9 cellular contexts compared by ENCODE assay signal in the genomic region with DNA sequence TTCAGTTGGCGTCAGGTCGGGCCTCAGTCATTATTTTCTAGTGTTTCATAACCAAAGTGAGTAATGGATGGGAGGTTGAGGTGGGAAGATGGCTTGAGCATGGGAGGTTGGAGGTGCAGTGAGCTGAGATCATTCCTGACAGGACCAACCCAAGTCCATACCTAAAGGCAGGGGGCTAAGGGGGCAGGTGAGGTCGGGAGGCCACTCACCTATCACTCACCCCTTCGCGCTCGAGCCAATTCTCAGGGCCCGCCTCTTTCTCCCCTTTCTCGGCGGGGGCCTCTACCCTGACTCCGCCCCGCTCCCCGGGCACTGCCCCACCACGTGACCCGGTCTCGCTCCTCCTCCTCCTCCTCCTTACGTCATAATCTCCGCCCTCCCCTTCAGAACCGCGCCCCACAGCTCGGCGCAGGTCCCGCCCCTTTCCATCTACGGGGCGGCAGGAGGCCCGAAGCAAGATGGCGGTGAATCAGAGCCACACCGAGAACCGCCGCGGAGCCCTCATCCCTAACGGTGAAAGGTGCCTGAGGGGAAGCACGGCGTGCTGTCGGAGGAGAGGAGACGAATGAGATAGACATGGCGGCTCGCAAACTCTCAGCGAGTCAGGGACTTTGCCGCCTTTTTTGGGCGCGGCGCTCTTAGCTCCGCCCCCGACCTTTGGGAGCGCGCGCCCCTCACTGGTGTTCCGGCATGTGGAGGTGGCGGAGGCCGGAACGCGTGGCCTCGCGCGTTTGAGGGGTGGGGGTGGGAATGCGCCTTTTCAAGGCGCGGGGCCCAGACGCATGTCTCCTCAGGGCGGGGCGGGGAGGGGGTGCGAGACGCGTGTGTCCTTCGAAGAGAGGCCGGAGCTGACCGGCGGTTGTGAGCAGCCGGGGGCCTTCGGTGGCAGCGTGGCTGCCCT. TPM values are rescaled to one million over a fixed set of nuclear protein-coding genes. Genes with fewer than 3 reads are reported as not detected.
DNase-seq lines count a peak whose midpoint lies in the region; ATAC-seq, FAIRE-seq and TF ChIP-seq lines count a peak whose summit lies in the region.
"Had no signal": no experiment of that assay in that cellular context is flagged by ENCODE, and none has a peak within 500 bp of the region (broad histone marks: within the 10 kb centered on the region; RNA-seq: fewer than 3 reads in every experiment).

A gene with protein sequence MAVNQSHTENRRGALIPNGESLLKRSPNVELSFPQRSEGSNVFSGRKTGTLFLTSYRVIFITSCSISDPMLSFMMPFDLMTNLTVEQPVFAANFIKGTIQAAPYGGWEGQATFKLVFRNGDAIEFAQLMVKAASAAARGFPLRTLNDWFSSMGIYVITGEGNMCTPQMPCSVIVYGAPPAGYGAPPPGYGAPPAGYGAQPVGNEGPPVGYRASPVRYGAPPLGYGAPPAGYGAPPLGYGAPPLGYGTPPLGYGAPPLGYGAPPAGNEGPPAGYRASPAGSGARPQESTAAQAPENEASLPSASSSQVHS (plus strand): TSS at position 428 of the 901 bp plus-strand sequence. CDS start 31 bp downstream, at position 459.

- peak within 1 kb of the TSS; percentile 32; the same call in 1 of the 2 replicates for H2AFZ ChIP-seq in K562 (ENCODE audit: low read depth, low read length)
- H2AFZ ChIP-seq in H9 (ENCODE audit: low read length) = no peak within 1 kb of the TSS

- no peak within 1 kb of the TSS for H2BK120ac ChIP-seq in H9 (ENCODE audit: low read depth, low read length, poor library complexity, severe bottlenecking)

- H3K27ac ChIP-seq in A673 (ENCODE audit: low read depth, low read length, poor library complexity, severe bottlenecking) = no peak within 1 kb of the TSS
- H3K27ac ChIP-seq in K562 (ENCODE audit: extremely low read depth, low read depth, low read length) = no peak within 1 kb of the TSS
- no peak within 1 kb of the TSS for H3K27ac ChIP-seq in H9 (ENCODE audit: insufficient read length, low read depth, low read length)

- no peaks in the 10 kb centered on the region for H4K20me1 ChIP-seq in K562 (replicated peaks; ENCODE audit: control insufficient read depth, insufficient read depth, low read length)
- H4K20me1 ChIP-seq in H9 (ENCODE audit: control insufficient read depth, insufficient read depth, insufficient read length) = no peaks in the 10 kb centered on the region

- no peaks in the 10 kb centered on the region for H3K23me2 ChIP-seq in H9 (ENCODE audit: insufficient read length, low read depth, low read length, poor library complexity, severe bottlenecking)

- no peak within 1 kb of the TSS for H2BK12ac ChIP-seq in H9 (ENCODE audit: insufficient read length, low read depth, low read length)

- no peak within 1 kb of the TSS for H3K4ac ChIP-seq in H9 (ENCODE audit: low read depth, low read length)

- no peak within 1 kb of the TSS for H4K91ac ChIP-seq in H9 (ENCODE audit: insufficient read length, low read depth, low read length)

- peak; percentile 85 for ATAC-seq in K562

- no peak within 1 kb of the TSS for H3K56ac ChIP-seq in H9 (ENCODE audit: insufficient read length, low read depth, low read length)

- TF ChIP-seq EP300 in K562 (IDR thresholded peaks at IDR 0.05; ENCODE audit: low read length) = no peak

- FAIRE-seq in K562 (lab: Jason Lieb, UNC) = no peak

- no peaks in the 10 kb centered on the region for H3K9me1 ChIP-seq in K562 (ENCODE audit: control insufficient read depth, insufficient read depth, low read length)

- H3K4me3 Mint-ChIP-seq in immature natural killer cell = peak within 1 kb of the TSS; percentile 94 to 99 (median 99)
- no peak within 1 kb of the TSS for H3K4me3 Mint-ChIP-seq in H9

- H3K9me3 ChIP-seq in A673 (ENCODE audit: low read depth, low read length, poor library complexity, severe bottlenecking) (no peaks in the 10 kb centered on the region), K562 (replicated peaks; ENCODE audit: control insufficient read depth, insufficient read depth, low read depth, low read length) (no peaks in the 10 kb centered on the region), H9 (ENCODE audit: control insufficient read depth, low read depth, low read length) (no peaks in the 10 kb centered on the region)

- no peak within 1 kb of the TSS for H2AK5ac ChIP-seq in H9 (ENCODE audit: insufficient read length, low read length)

- H3K9ac ChIP-seq in K562 (ENCODE audit: insufficient read depth in 1 of 2, low read depth in 2 of 2, low read length in 2 of 2) = no peak within 1 kb of the TSS
- no peak within 1 kb of the TSS for H3K9ac ChIP-seq in H9 (ENCODE audit: extremely low read depth, insufficient read length, low read length)

- no peak for TF ChIP-seq POLR2A in K562 (conservative IDR thresholded peaks at IDR 0.05)

- H3K4me2 ChIP-seq in K562 (ENCODE audit: insufficient read depth, low read length) (peak within 1 kb of the TSS; percentile 29; the same call in 1 of the 2 replicates), H9 (ENCODE audit: insufficient read depth, insufficient read length, low read length) (no peak within 1 kb of the TSS)

- intact Hi-C loops in A673 (cut with micrococcal nuclease; ENCODE audit: unreplicated experiment) (no loop called here), K562 (cut with micrococcal nuclease) (no loop called here)

- H3K27ac Mint-ChIP-seq in immature natural killer cell (peak within 1 kb of the TSS; percentile 87 to 99 (median 94)), H9 (no peak within 1 kb of the TSS; a peak in 2 of 7 replicates)

- no peak within 1 kb of the TSS for H3K18ac ChIP-seq in H9 (ENCODE audit: insufficient read length, low read depth, low read length)

- no TSS peak for BruUV-seq in A673 (replicated peaks; lab: Mats Ljungman, UMichigan)
- no TSS peak for BruUV-seq in K562 (replicated peaks; lab: Mats Ljungman, UMichigan)

- in situ Hi-C loops in K562 (cut with MboI) = no loop called here

- H3T11ph ChIP-seq in H9 (ENCODE audit: low read length) = no peak within 1 kb of the TSS

- H3K79me2 ChIP-seq in K562 (ENCODE audit: control insufficient read depth, insufficient read depth, low read length) (no peaks in the 10 kb centered on the region), H9 (ENCODE audit: insufficient read depth, low read length) (no peaks in the 10 kb centered on the region)

- TF ChIP-seq CTCF in A673 (conservative IDR thresholded peaks at IDR 0.05; ENCODE audit: low read depth, low read length) = no peak
- no peak for TF ChIP-seq CTCF in K562 (IDR thresholded peaks at IDR 0.05 in 2 of 3, conservative IDR thresholded peaks at IDR 0.05 in 1 of 3; ENCODE audit: insufficient read depth in 2 of 3, low read depth in 1 of 3, low read length in 3 of 3)
- no peak for TF ChIP-seq CTCF in H9 (conservative IDR thresholded peaks at IDR 0.05)

- no peak for TF ChIP-seq RAD21 in K562 (CRISPR knock-in tag; conservative IDR thresholded peaks at IDR 0.05 in 1 of 2, IDR thresholded peaks at IDR 0.05 in 1 of 2)

- H3K4me1 Mint-ChIP-seq in immature natural killer cell (peaks cover 22 to 31% of the 10 kb centered on the region in 2 donors), H9 (peaks cover 6% of the 10 kb centered on the region in 2 experiments; a peak in 3 of 4 replicates)

- CTCF ChIA-PET in A673 (lab: Charles Lee) (no interaction called here), K562 (lab: Yijun Ruan, JAX; ENCODE audit: low intra/inter-chr PET ratio) (no interaction called here)

- no peak within 1 kb of the TSS for H3K14ac ChIP-seq in H9 (ENCODE audit: insufficient read depth, low read length)

- POLR2A ChIA-PET in A673 (lab: Charles Lee; ENCODE audit: low non-redundant PET) = no interaction called here
- POLR2A ChIA-PET in K562 (lab: Yijun Ruan, JAX) = no interaction called here

- no peak within 1 kb of the TSS for H3K23ac ChIP-seq in H9 (ENCODE audit: insufficient read length, low read depth, low read length)

- WGBS in K562 (ENCODE audit: insufficient coverage, low coverage, missing lambda C conversion rate) = 57% methylated on average over 21 of the region's 71 CpGs
- no CpG with 5 or more reads among the region's 71 CpGs for WGBS in H9 (ENCODE audit: extremely low coverage, insufficient read length, low lambda C conversion rate)

- H3K4me1 ChIP-seq in A673 (ENCODE audit: insufficient read depth, low read length, poor library complexity, severe bottlenecking) = no peaks in the 10 kb centered on the region
- H3K4me1 ChIP-seq in K562 (replicated peaks in 1 of 2; ENCODE audit: control insufficient read depth in 2 of 2, insufficient read depth in 2 of 2, low read length in 2 of 2) = peaks cover 0 to 6% of the 10 kb centered on the region in 2 experiments; a peak in 2 of 5 replicates
- H3K4me1 ChIP-seq in H9 (ENCODE audit: insufficient read depth, low read length) = no peaks in the 10 kb centered on the region

- H3K79me1 ChIP-seq in H9 (ENCODE audit: insufficient read depth, low read depth, low read length, poor library complexity, severe bottlenecking) = no peaks in the 10 kb centered on the region

- DNase-seq in A673 (ENCODE audit: low spot score) (peak; percentile 44), GM19240 (ENCODE audit: insufficient read length, low spot score) (peak; percentile 63), HT1080 (ENCODE audit: low read depth) (peak; percentile 69), T1000 (lab: John Stamatoyannopoulos, UW) (peak; percentile 81), K562 (ENCODE audit: extremely low read depth in 1 of 4, low spot score in 3 of 4) (peak; percentile 34 to 78 (median 68)), immature natural killer cell (peak; percentile 91 to 93 (median 92)), H9 (no peak)
- DNase-seq in stimulated activated CD4-positive, alpha-beta T cell treated with anti-CD3 and anti-CD28 coated beads, Interleukin-15, amount 100 ng/mL, for 24 hours = peak; percentile 89
- DNase-seq: DND-41 had no signal

- H3K36me3 ChIP-seq in A673 (ENCODE audit: insufficient read depth, low read length, poor library complexity, severe bottlenecking) = no peaks in the 10 kb centered on the region
- H3K36me3 ChIP-seq in K562 (ENCODE audit: control insufficient read depth, insufficient read depth, low read length) = no peaks in the 10 kb centered on the region

- H3K27me3 Mint-ChIP-seq in immature natural killer cell (ENCODE audit: low read depth in 3 of 3) (peaks cover 3 to 8% (median 3%) of the 10 kb centered on the region in 3 donors), H9 (ENCODE audit: low read depth) (peaks cover 30% of the 10 kb centered on the region)

- H2BK5ac ChIP-seq in H9 (ENCODE audit: insufficient read length, low read length) = no peak within 1 kb of the TSS

- peaks cover 4% of the 10 kb centered on the region for H3K27me3 ChIP-seq in A673 (replicated peaks; ENCODE audit: insufficient read depth, low read depth, low read length, poor library complexity)
- peaks cover 7 to 39% of the 10 kb centered on the region in 2 experiments; a peak in 3 of 5 replicates for H3K27me3 ChIP-seq in K562 (ENCODE audit: control insufficient read depth in 2 of 2, insufficient read depth in 2 of 2, low read length in 2 of 2)
- H3K27me3 ChIP-seq in H9 (ENCODE audit: insufficient read depth, low read length) = no peaks in the 10 kb centered on the region

- H3K9me3 Mint-ChIP-seq in immature natural killer cell (peaks cover 0 to 3% (median 0%) of the 10 kb centered on the region in 6 donors), H9 (no peaks in the 10 kb centered on the region; a peak in 1 of 5 replicates)

- no peak within 1 kb of the TSS for H2BK15ac ChIP-seq in H9 (ENCODE audit: low read depth, low read length)

- H3K36me3 Mint-ChIP-seq in immature natural killer cell (peaks cover 0 to 7% (median 3%) of the 10 kb centered on the region in 3 donors), H9 (ENCODE audit: insufficient read depth in 1 of 3, low read depth in 3 of 3) (peaks cover 5 to 22% (median 22%) of the 10 kb centered on the region in 3 experiments)

- peak within 1 kb of the TSS; percentile 16 for H3K4me3 ChIP-seq in A673 (ENCODE audit: low read depth, low read length, poor library complexity, severe bottlenecking)
- no peak within 1 kb of the TSS for H3K4me3 ChIP-seq in K562

- no peak within 1 kb of the TSS for H2BK20ac ChIP-seq in H9 (ENCODE audit: low read depth, low read length, poor library complexity, severe bottlenecking)

- H4K5ac ChIP-seq in H9 (ENCODE audit: insufficient read length, low read depth, low read length) = no peak within 1 kb of the TSS

- H4K8ac ChIP-seq in H9 (replicated peaks; ENCODE audit: insufficient read length, low read depth, low read length) = no peak within 1 kb of the TSS

RNA-seq across cellular contexts. Expression of the gene that starts here (rescaled TPM):
- 0.24 TPM in 1 of 2 replicates, not detected in the other for total RNA-seq in A673 (2021)
- total RNA-seq in HT1080 (2014; rRNA removed; shearing (Covaris generic)) = not detected in 2 replicates
- polyA plus RNA-seq in HT1080 (2015; cell fraction: cytosol; rRNA removed) = 0.11 TPM in 1 of 2 replicates, not detected in the other
- 0.19 TPM in 1 of 2 replicates, not detected in the other for polyA plus RNA-seq in HT1080 (2015; cell fraction: nucleus; rRNA removed)
- total RNA-seq in K562 (2011; cell fraction: chromatin; rRNA removed; ENCODE audit: low replicate concordance) = not detected in 2 replicates
- not detected in 2 replicates for total RNA-seq in K562 (2011; cell fraction: nucleolus; rRNA removed)
- not detected in 2 replicates for total RNA-seq in K562 (2011; cell fraction: nucleoplasm; rRNA removed)
- not detected in 2 replicates for total RNA-seq in K562 (2014; rRNA removed)
- not detected in 2 replicates for total RNA-seq in K562 (2014; rRNA removed; fragmentation: Illumina TruSeq; extraction: Trizol)
- total RNA-seq in K562 (2015; rRNA removed; fragmentation: Illumina TruSeq; extraction: Trizol) = not detected in 2 replicates
- total RNA-seq in K562 (2021) = not detected in 2 replicates
- polyA plus RNA-seq in K562 (2011; rRNA removed) = not detected in 2 replicates
- polyA plus RNA-seq in K562 (2011; cell fraction: cytosol; rRNA removed) = not detected in 2 replicates
- not detected in 2 replicates for polyA plus RNA-seq in K562 (2011; cell fraction: nucleus; rRNA removed)
- polyA plus RNA-seq in K562 (2012) = not detected in 2 replicates
- polyA plus RNA-seq in K562 (2014; fragmentation: Illumina TruSeq; extraction: Trizol) = not detected in 2 replicates
- not detected for polyA plus RNA-seq in K562 (2014; fragmentation: Nextera tagmentation; extraction: Ambion mirVana)
- not detected in 2 replicates for polyA plus RNA-seq in K562 (2014; rRNA removed)
- polyA minus RNA-seq in K562 (2011; rRNA and poly(A)+ RNA removed) = not detected in 2 replicates
- polyA minus RNA-seq in K562 (2011; cell fraction: cytosol; rRNA and poly(A)+ RNA removed) = not detected in 2 replicates
- polyA minus RNA-seq in K562 (2011; cell fraction: nucleus; rRNA and poly(A)+ RNA removed) = not detected in 2 replicates
- under 1 TPM in 2 of 3 donors, not detected in 1; 0.16 to 0.62 TPM for polyA plus RNA-seq in immature natural killer cell
- total RNA-seq in H9 (2021) = 0.22 TPM in 1 of 2 replicates, not detected in the other

Comparison
In these comparisons a context has a peak if more than half of its experiments do, and no peak if none do; other contexts are left out.
1. Peak in DNase-seq and H3K4me3 ChIP-seq in A673; RNA of the gene not detected or under 1 TPM.
2. Peak in DNase-seq in HT1080; RNA of the gene not detected or under 1 TPM.
3. Peak in DNase-seq, ATAC-seq and H3K4me2 ChIP-seq in K562; RNA of the gene not detected or under 1 TPM.
4. Peak in DNase-seq in immature natural killer cell; RNA of the gene not detected or under 1 TPM.
5. H3K27ac Mint-ChIP-seq: peak in immature natural killer cell (6 of 6); none in H9 (0 of 3).
6. H3K4me3 Mint-ChIP-seq: peak in immature natural killer cell (5 of 5); none in H9 (0 of 2).